Comparison of ENCODE assay signal across 27 cellular contexts in the genomic region with DNA sequence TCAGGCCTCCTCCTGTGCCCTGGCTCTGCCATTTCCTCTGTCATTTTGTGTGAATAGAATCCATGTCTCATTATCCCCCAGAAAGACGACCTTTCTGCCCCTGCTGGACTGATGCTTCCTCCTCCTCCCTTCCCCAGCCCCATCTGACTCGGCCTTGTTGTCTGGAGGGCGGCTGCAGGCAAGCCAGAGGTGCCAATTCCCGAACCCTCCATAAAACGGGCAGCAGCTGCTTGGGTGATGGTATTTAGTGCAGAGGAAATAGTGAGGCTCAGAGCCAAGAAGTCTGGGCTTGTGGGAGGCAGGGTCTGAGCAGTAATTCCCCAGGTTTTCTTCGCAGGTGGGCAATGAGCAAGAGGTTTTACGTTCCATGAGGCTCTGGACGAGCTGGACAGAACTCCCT.
"Had no signal": no experiment of that assay in that cellular context is flagged by ENCODE, and none has a peak within 500 bp of the region (broad histone marks: within the 10 kb centered on the region; RNA-seq: fewer than 3 reads in every experiment).

No MANE protein-coding gene starts in this region.

- H3K27ac Mint-ChIP-seq: activated CD4-positive, alpha-beta memory T cell treated with anti-CD3 and anti-CD28 coated beads for 36 hours; activated CD4-positive, alpha-beta T cell treated with anti-CD3 and anti-CD28 coated beads, Interleukin-2, amount 10 ng/mL, durations not matched to agents 24 days and 14 days; activated naive CD4-positive, alpha-beta T cell treated with anti-CD3 and anti-CD28 coated beads, Interleukin-2, amount 50 U/mL, for 24 hours; activated naive CD8-positive, alpha-beta T cell treated with anti-CD3 and anti-CD28 coated beads, Interleukin-2, amount 50 U/mL, for 24 hours; immature natural killer cell; natural killer cell; progenitor cell of endocrine pancreas; stimulated activated effector memory CD8-positive, alpha-beta T cell treated with anti-CD3 and anti-CD28 coated beads, Interleukin-12 subunit alpha, Interleukin-12 subunit beta, amount 100 ng/mL, for 72 hours; stimulated activated naive CD8-positive, alpha-beta T cell treated with anti-CD3 and anti-CD28 coated beads, Interleukin-15, Interleukin-2, amounts not matched to agents 100 ng/mL and 50 ng/mL, for 24 hours had no signal

- H3K27me3 Mint-ChIP-seq: activated CD4-positive, alpha-beta memory T cell treated with anti-CD3 and anti-CD28 coated beads for 36 hours; activated CD4-positive, alpha-beta T cell treated with anti-CD3 and anti-CD28 coated beads, Interleukin-2, amount 10 ng/mL, durations not matched to agents 24 days and 14 days; activated naive CD4-positive, alpha-beta T cell treated with anti-CD3 and anti-CD28 coated beads, Interleukin-2, amount 50 U/mL, for 24 hours; activated naive CD8-positive, alpha-beta T cell treated with anti-CD3 and anti-CD28 coated beads, Interleukin-2, amount 50 U/mL, for 24 hours; stimulated activated naive CD8-positive, alpha-beta T cell treated with anti-CD3 and anti-CD28 coated beads, Interleukin-15, Interleukin-2, amounts not matched to agents 100 ng/mL and 50 ng/mL, for 24 hours had no signal

- H3K9me3 ChIP-seq: colonic mucosa, right lobe of liver had no signal

- H3K4me1 Mint-ChIP-seq: activated naive CD4-positive, alpha-beta T cell treated with anti-CD3 and anti-CD28 coated beads, Interleukin-2, amount 50 U/mL, for 24 hours; immature natural killer cell; natural killer cell had no signal

- H3K36me3 Mint-ChIP-seq: activated CD4-positive, alpha-beta memory T cell treated with anti-CD3 and anti-CD28 coated beads for 36 hours; activated naive CD4-positive, alpha-beta T cell treated with anti-CD3 and anti-CD28 coated beads, Interleukin-2, amount 50 U/mL, for 24 hours; immature natural killer cell; natural killer cell; stimulated activated effector memory CD8-positive, alpha-beta T cell treated with anti-CD3 and anti-CD28 coated beads, Interleukin-12 subunit alpha, Interleukin-12 subunit beta, amount 100 ng/mL, for 72 hours had no signal

- FAIRE-seq: bronchial epithelial cell, kidney had no signal

- H3K4me1 ChIP-seq: colonic mucosa, foreskin keratinocyte, right lobe of liver had no signal

- H3K27me3 ChIP-seq: colonic mucosa, esophagus muscularis mucosa, heart left ventricle, right lobe of liver, upper lobe of left lung had no signal

- H3K27ac ChIP-seq: colonic mucosa, esophagus muscularis mucosa, foreskin keratinocyte, right lobe of liver, skin epidermis had no signal

- DNase-seq: activated CD4-positive, alpha-beta memory T cell treated with anti-CD3 and anti-CD28 coated beads for 36 hours; activated CD4-positive, alpha-beta T cell treated with anti-CD3 and anti-CD28 coated beads, Interleukin-2, amount 10 ng/mL, durations not matched to agents 24 days and 14 days; activated CD4-positive, CD25-positive, alpha-beta regulatory T cell treated with anti-CD3 and anti-CD28 coated beads, Interleukin-2, amount 50 U/mL, for 72 hours; activated CD8-positive, alpha-beta memory T cell treated with anti-CD3 and anti-CD28 coated beads, Interleukin-2, amount 50 U/mL, for 4 hours; activated naive CD8-positive, alpha-beta T cell treated with anti-CD3 and anti-CD28 coated beads, Interleukin-2, amount 50 U/mL, for 24 hours; activated T-cell treated with anti-CD3 and anti-CD28 coated beads, Interleukin-2, amount 50 U/mL, for 1 hour; amygdala; colonic mucosa; foreskin keratinocyte; hypothalamus; immature natural killer cell; kidney; left colon; midbrain; natural killer cell; right lobe of liver; stimulated activated CD4-positive, alpha-beta T cell treated with anti-CD3 and anti-CD28 coated beads, Interleukin-4, amount 100 ng/mL, for 24 hours; T-helper 2 cell; upper lobe of left lung had no signal

- ATAC-seq: activated naive CD8-positive, alpha-beta T cell treated with anti-CD3 and anti-CD28 coated beads, Interleukin-2, amount 50 U/mL, for 24 hours; foreskin keratinocyte; heart left ventricle; left colon; natural killer cell; right lobe of liver; stimulated activated effector memory CD8-positive, alpha-beta T cell treated with anti-CD3 and anti-CD28 coated beads, Interleukin-12 subunit alpha, Interleukin-12 subunit beta, amount 100 ng/mL, for 72 hours had no signal

- H3K4me3 Mint-ChIP-seq: activated CD4-positive, alpha-beta memory T cell treated with anti-CD3 and anti-CD28 coated beads for 36 hours; activated CD4-positive, alpha-beta T cell treated with anti-CD3 and anti-CD28 coated beads, Interleukin-2, amount 10 ng/mL, durations not matched to agents 24 days and 14 days; activated naive CD4-positive, alpha-beta T cell treated with anti-CD3 and anti-CD28 coated beads, Interleukin-2, amount 50 U/mL, for 24 hours; activated naive CD8-positive, alpha-beta T cell treated with anti-CD3 and anti-CD28 coated beads, Interleukin-2, amount 50 U/mL, for 24 hours; immature natural killer cell; natural killer cell; stimulated activated effector memory CD8-positive, alpha-beta T cell treated with anti-CD3 and anti-CD28 coated beads, Interleukin-12 subunit alpha, Interleukin-12 subunit beta, amount 100 ng/mL, for 72 hours; stimulated activated naive CD8-positive, alpha-beta T cell treated with anti-CD3 and anti-CD28 coated beads, Interleukin-15, Interleukin-2, amounts not matched to agents 100 ng/mL and 50 ng/mL, for 24 hours had no signal

- H3K4me3 ChIP-seq: colonic mucosa, esophagus muscularis mucosa, heart left ventricle, right lobe of liver, skin epidermis, upper lobe of left lung had no signal

- H3K36me3 ChIP-seq: colonic mucosa, right lobe of liver, upper lobe of left lung had no signal

- H3K9me3 Mint-ChIP-seq: activated naive CD4-positive, alpha-beta T cell treated with anti-CD3 and anti-CD28 coated beads, Interleukin-2, amount 50 U/mL, for 24 hours; immature natural killer cell; natural killer cell; stimulated activated effector memory CD8-positive, alpha-beta T cell treated with anti-CD3 and anti-CD28 coated beads, Interleukin-12 subunit alpha, Interleukin-12 subunit beta, amount 100 ng/mL, for 72 hours; stimulated activated naive CD8-positive, alpha-beta T cell treated with anti-CD3 and anti-CD28 coated beads, Interleukin-15, Interleukin-2, amounts not matched to agents 100 ng/mL and 50 ng/mL, for 24 hours had no signal
